18 cellular contexts compared by ENCODE assay signal in genomic region chr19:27673986-27674385, GRCh38.
"Had no signal": no experiment of that assay in that cellular context is flagged by ENCODE, and none has a peak within 500 bp of the region (broad histone marks: within the 10 kb centered on the region; RNA-seq: fewer than 3 reads in every experiment).

No MANE protein-coding gene starts in this region.

- H3K36me3 Mint-ChIP-seq: neural progenitor cell; stimulated activated naive B cell treated with anti-CD40 and anti-IgM and Interleukin-4, amounts not matched to agents 10 μg/mL and 1 μg/mL and 100 μg/mL, for 72 hours had no signal

- DNase-seq: dermis blood vessel endothelial cell; effector memory CD8-positive, alpha-beta T cell; erythroblast; kidney; left lung; mesenchymal stem cell; midbrain; naive thymus-derived CD4-positive, alpha-beta T cell; right lobe of liver; small intestine; stimulated activated CD4-positive, alpha-beta T cell treated with anti-CD3 and anti-CD28 coated beads, Interleukin-15, amount 100 ng/mL, for 24 hours; stimulated activated CD4-positive, alpha-beta T cell treated with anti-CD3 and anti-CD28 coated beads, Interleukin-2, amount 100 ng/mL, for 48 hours; stimulated activated naive B cell treated with anti-CD40 and anti-IgM and Interleukin-4, amounts not matched to agents 10 μg/mL and 1 μg/mL and 100 μg/mL, for 72 hours; transverse colon had no signal

- ATAC-seq: effector memory CD8-positive, alpha-beta T cell; left lung; naive thymus-derived CD4-positive, alpha-beta T cell; right lobe of liver; stimulated activated naive B cell treated with anti-CD40 and anti-IgM and Interleukin-4, amounts not matched to agents 10 μg/mL and 1 μg/mL and 100 μg/mL, for 72 hours had no signal

- H3K4me1 Mint-ChIP-seq: central memory CD8-positive, alpha-beta T cell; naive thymus-derived CD4-positive, alpha-beta T cell; nephron; neural progenitor cell; stimulated activated naive B cell treated with anti-CD40 and anti-IgM and Interleukin-4, amounts not matched to agents 10 μg/mL and 1 μg/mL and 100 μg/mL, for 72 hours had no signal

- H3K4me3 Mint-ChIP-seq: central memory CD8-positive, alpha-beta T cell; effector memory CD8-positive, alpha-beta T cell; naive thymus-derived CD4-positive, alpha-beta T cell; nephron; neural progenitor cell; stimulated activated naive B cell treated with anti-CD40 and anti-IgM and Interleukin-4, amounts not matched to agents 10 μg/mL and 1 μg/mL and 100 μg/mL, for 72 hours; stimulated activated naive CD8-positive, alpha-beta T cell treated with anti-CD3 and anti-CD28 coated beads, Interleukin-15, Interleukin-2, amounts not matched to agents 100 ng/mL and 50 ng/mL, for 24 hours had no signal

- H3K27ac Mint-ChIP-seq: effector memory CD8-positive, alpha-beta T cell; naive thymus-derived CD4-positive, alpha-beta T cell; nephron; neural progenitor cell; stimulated activated naive B cell treated with anti-CD40 and anti-IgM and Interleukin-4, amounts not matched to agents 10 μg/mL and 1 μg/mL and 100 μg/mL, for 72 hours; stimulated activated naive CD8-positive, alpha-beta T cell treated with anti-CD3 and anti-CD28 coated beads, Interleukin-15, Interleukin-2, amounts not matched to agents 100 ng/mL and 50 ng/mL, for 24 hours had no signal

- H3K27me3 Mint-ChIP-seq: central memory CD8-positive, alpha-beta T cell; effector memory CD8-positive, alpha-beta T cell; naive thymus-derived CD4-positive, alpha-beta T cell; stimulated activated naive B cell treated with anti-CD40 and anti-IgM and Interleukin-4, amounts not matched to agents 10 μg/mL and 1 μg/mL and 100 μg/mL, for 72 hours; stimulated activated naive CD8-positive, alpha-beta T cell treated with anti-CD3 and anti-CD28 coated beads, Interleukin-15, Interleukin-2, amounts not matched to agents 100 ng/mL and 50 ng/mL, for 24 hours had no signal
